8 cellular contexts compared by ENCODE assay signal in genomic region chr9:90300901-90301688, GRCh38.
DNase-seq lines count a peak whose midpoint lies in the region; ATAC-seq, FAIRE-seq and TF ChIP-seq lines count a peak whose summit lies in the region.

No MANE protein-coding gene starts in this region.

- no peak for TF ChIP-seq EP300 in K562 (IDR thresholded peaks at IDR 0.05; ENCODE audit: low read length)

- in situ Hi-C loops in K562 (cut with MboI): no loop called here

- CTCF ChIA-PET in K562 (lab: Yijun Ruan, JAX; ENCODE audit: low intra/inter-chr PET ratio): no interaction called here

- no peaks in the 10 kb centered on the region for H4K20me1 ChIP-seq in K562 (replicated peaks; ENCODE audit: control insufficient read depth, insufficient read depth, low read length)

- no peaks in the 10 kb centered on the region for H3K27me3 ChIP-seq in K562 (ENCODE audit: control insufficient read depth in 2 of 2, insufficient read depth in 2 of 2, low read length in 2 of 2)

- H3K27ac ChIP-seq in K562 (ENCODE audit: extremely low read depth, low read depth, low read length): no peak overlapping the region

- H3K36me3 ChIP-seq in K562 (ENCODE audit: control insufficient read depth, insufficient read depth, low read length): no peaks in the 10 kb centered on the region

- no peak overlapping the region for H3K4me2 ChIP-seq in K562 (ENCODE audit: insufficient read depth, low read length)

- BruUV-seq in K562 (replicated peaks; lab: Mats Ljungman, UMichigan): no TSS peak

- POLR2A ChIA-PET in K562 (lab: Yijun Ruan, JAX): interaction anchor here (1.2 kb wide), 1 partner anchor 26 kb away, joined by 3 read pairs; no protein-coding TSS in a partner anchor

- no peak for TF ChIP-seq RAD21 in K562 (CRISPR knock-in tag; conservative IDR thresholded peaks at IDR 0.05 in 1 of 2, IDR thresholded peaks at IDR 0.05 in 1 of 2)

- H3K9me1 ChIP-seq in K562 (ENCODE audit: control insufficient read depth, insufficient read depth, low read length): no peaks in the 10 kb centered on the region

- no peak overlapping the region for H3K4me3 ChIP-seq in AG09309 (ENCODE audit: control insufficient read depth, low read depth, low read length)
- no peak overlapping the region for H3K4me3 ChIP-seq in K562

- intact Hi-C loops in K562 (cut with micrococcal nuclease): no loop called here

- no peaks in the 10 kb centered on the region for H3K9me3 ChIP-seq in K562 (replicated peaks; ENCODE audit: control insufficient read depth, insufficient read depth, low read depth, low read length)

- 5% methylated on average over 8 of the region's 8 CpGs for WGBS in K562 (ENCODE audit: insufficient coverage, low coverage, missing lambda C conversion rate)

- no peak overlapping the region for H2AFZ ChIP-seq in K562 (ENCODE audit: low read depth, low read length)

- ATAC-seq in K562: no peak
- no peak for ATAC-seq in HG03039 (IDR thresholded peaks at IDR 0.05; ENCODE audit: unreplicated experiment)
- ATAC-seq in GM21825 (IDR thresholded peaks at IDR 0.05; ENCODE audit: unreplicated experiment): no peak

- TF ChIP-seq CTCF in AG09309 (IDR thresholded peaks at IDR 0.05; ENCODE audit: control insufficient read depth, insufficient read depth, low read depth, low read length, missing control alignments): no peak
- TF ChIP-seq CTCF in K562 (IDR thresholded peaks at IDR 0.05 in 2 of 3, conservative IDR thresholded peaks at IDR 0.05 in 1 of 3; ENCODE audit: insufficient read depth in 2 of 3, low read depth in 1 of 3, low read length in 3 of 3): no peak

- DNase-seq in AG09309 (ENCODE audit: low read depth): peak; percentile 32
- peak; percentile 83 for DNase-seq in LoVo (ENCODE audit: low spot score)
- DNase-seq in K562 (ENCODE audit: extremely low read depth in 1 of 4, low spot score in 3 of 4): no peak
- DNase-seq in kidney tubule cell (ENCODE audit: low spot score): peak; percentile 95
- no peak for DNase-seq in NCI-H2029 (lab: John Stamatoyannopoulos, UW)
- no peak for DNase-seq in stimulated activated naive CD4-positive, alpha-beta T cell (lab: John Stamatoyannopoulos, UW)

- TF ChIP-seq POLR2A in K562 (conservative IDR thresholded peaks at IDR 0.05): no peak

- no peak overlapping the region for H3K9ac ChIP-seq in K562 (ENCODE audit: insufficient read depth in 1 of 2, low read depth in 2 of 2, low read length in 2 of 2)

- H3K79me2 ChIP-seq in K562 (ENCODE audit: control insufficient read depth, insufficient read depth, low read length): no peaks in the 10 kb centered on the region

- FAIRE-seq in K562 (lab: Jason Lieb, UNC): no peak

- no peaks in the 10 kb centered on the region for H3K4me1 ChIP-seq in K562 (replicated peaks in 1 of 2; ENCODE audit: control insufficient read depth in 2 of 2, insufficient read depth in 2 of 2, low read length in 2 of 2)

TF ChIP-seq in K562, 482 proteins besides CTCF, POLR2A, EP300 and RAD21:
- TF ChIP-seq RFX1 (IDR thresholded peaks at IDR 0.05) (peak; percentile 65), VEZF1 (CRISPR knock-in tag; IDR thresholded peaks at IDR 0.05) (no peak), RREB1 (CRISPR knock-in tag; IDR thresholded peaks at IDR 0.05) (no peak), HINFP (tag; conservative IDR thresholded peaks at IDR 0.05; ENCODE audit: low read depth) (no peak)

Comparison
In these comparisons a context has a peak if more than half of its experiments do, and no peak if none do; other contexts are left out.
1. DNase-seq: peak in AG09309 (single experiment), LoVo (single experiment) and kidney tubule cell (single experiment); none in K562 (0 of 4), NCI-H2029 (single experiment) and stimulated activated naive CD4-positive, alpha-beta T cell (0 of 6).